In the genomic region with DNA sequence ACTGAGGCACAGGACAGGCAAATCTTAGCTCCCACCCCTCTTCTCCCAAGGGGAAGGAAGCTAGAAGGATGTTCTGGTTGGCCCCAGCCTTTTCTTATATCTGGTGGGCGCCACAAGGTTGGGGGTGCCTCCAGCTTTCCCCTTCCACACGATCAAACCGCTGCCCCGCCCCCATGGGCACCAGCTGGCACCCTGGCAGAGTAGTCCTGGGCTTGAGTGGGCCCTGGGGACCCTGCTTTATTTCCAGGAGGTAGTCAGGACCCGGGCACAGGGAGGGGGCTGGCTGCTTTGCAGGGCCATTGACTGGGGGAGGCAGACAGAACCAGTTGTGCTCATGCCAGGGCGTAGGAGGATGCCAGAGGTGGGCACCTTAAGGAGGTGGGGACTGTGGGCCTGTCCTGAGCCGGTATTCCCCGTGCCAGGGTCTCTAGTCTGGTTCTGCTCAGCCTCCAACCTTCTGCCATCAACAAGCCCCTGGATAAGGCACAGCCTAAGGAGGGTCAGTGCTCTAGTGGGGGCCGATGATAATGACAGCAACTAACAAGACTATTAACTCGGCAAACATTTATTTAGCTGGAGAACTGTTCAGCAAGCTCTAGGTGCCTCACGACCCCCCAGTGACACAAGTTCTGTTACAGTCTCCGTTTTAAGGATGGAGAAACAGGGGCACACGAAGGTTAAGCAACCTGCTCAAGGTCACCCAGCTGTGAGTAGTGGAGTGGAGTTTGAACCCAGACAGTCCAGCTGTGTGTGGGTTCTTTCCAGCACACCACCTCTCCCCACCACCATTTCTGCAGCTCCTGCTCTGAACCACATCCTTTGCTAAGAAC, we compare ENCODE assay signal across 1 cellular context.
TF ChIP-seq lines count a peak whose summit lies in the region.

No MANE protein-coding gene starts in this region.

TF ChIP-seq in HepG2, 621 proteins besides CTCF, POLR2A, EP300 and RAD21 (continues in another document):
- TF ChIP-seq ZMYM4 (CRISPR knock-in tag; IDR thresholded peaks at IDR 0.05): no peak
- TF ChIP-seq HIVEP1 (CRISPR knock-in tag; IDR thresholded peaks at IDR 0.05): peak; percentile 0; the same call in 1 of the 2 replicates
- 0 out of 2 replicates have a peak, but pooled peaks have one; percentile 13 for TF ChIP-seq ZNF574 (CRISPR knock-in tag; IDR thresholded peaks at IDR 0.05)
- TF ChIP-seq ZNF687 (CRISPR knock-in tag; IDR thresholded peaks at IDR 0.05): no peak
- 0 out of 2 replicates have a peak, but pooled peaks have one; percentile 38 for TF ChIP-seq SALL1 (CRISPR knock-in tag; IDR thresholded peaks at IDR 0.05)
- peak; percentile 78 for TF ChIP-seq TFAP4 (IDR thresholded peaks at IDR 0.05; ENCODE audit: borderline replicate concordance, low read depth)
- TF ChIP-seq HNRNPL (IDR thresholded peaks at IDR 0.05; ENCODE audit: low read depth, low read length): peak; percentile 96
- TF ChIP-seq XRCC5 (optimal IDR thresholded peaks at IDR 0.05; ENCODE audit: low read length): no peak
- TF ChIP-seq GATA4 (IDR thresholded peaks at IDR 0.05; ENCODE audit: borderline replicate concordance, low read depth): no peak
- TF ChIP-seq, protein P1, sequence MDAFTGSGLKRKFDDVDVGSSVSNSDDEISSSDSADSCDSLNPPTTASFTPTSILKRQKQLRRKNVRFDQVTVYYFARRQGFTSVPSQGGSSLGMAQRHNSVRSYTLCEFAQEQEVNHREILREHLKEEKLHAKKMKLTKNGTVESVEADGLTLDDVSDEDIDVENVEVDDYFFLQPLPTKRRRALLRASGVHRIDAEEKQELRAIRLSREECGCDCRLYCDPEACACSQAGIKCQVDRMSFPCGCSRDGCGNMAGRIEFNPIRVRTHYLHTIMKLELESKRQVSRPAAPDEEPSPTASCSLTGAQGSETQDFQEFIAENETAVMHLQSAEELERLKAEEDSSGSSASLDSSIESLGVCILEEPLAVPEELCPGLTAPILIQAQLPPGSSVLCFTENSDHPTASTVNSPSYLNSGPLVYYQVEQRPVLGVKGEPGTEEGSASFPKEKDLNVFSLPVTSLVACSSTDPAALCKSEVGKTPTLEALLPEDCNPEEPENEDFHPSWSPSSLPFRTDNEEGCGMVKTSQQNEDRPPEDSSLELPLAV (CRISPR knock-in tag; conservative IDR thresholded peaks at IDR 0.05; ENCODE audit: low read depth): no peak
- no peak for TF ChIP-seq SMC3 (IDR thresholded peaks at IDR 0.05; ENCODE audit: low read length)
- 0 out of 2 replicates have a peak, but pooled peaks have one; percentile 12 for TF ChIP-seq HIC2 (CRISPR knock-in tag; IDR thresholded peaks at IDR 0.05; ENCODE audit: low read depth)
- no peak for TF ChIP-seq KDM5A (IDR thresholded peaks at IDR 0.05; ENCODE audit: borderline replicate concordance, low read length)
- TF ChIP-seq ZNF782 (CRISPR knock-in tag; IDR thresholded peaks at IDR 0.05; ENCODE audit: borderline replicate concordance): 0 out of 2 replicates have a peak, but pooled peaks have one; percentile 68
- TF ChIP-seq ZBTB7A (CRISPR knock-in tag; IDR thresholded peaks at IDR 0.05): peak; percentile 59; the same call in 1 of the 2 replicates
- TF ChIP-seq, protein P2, sequence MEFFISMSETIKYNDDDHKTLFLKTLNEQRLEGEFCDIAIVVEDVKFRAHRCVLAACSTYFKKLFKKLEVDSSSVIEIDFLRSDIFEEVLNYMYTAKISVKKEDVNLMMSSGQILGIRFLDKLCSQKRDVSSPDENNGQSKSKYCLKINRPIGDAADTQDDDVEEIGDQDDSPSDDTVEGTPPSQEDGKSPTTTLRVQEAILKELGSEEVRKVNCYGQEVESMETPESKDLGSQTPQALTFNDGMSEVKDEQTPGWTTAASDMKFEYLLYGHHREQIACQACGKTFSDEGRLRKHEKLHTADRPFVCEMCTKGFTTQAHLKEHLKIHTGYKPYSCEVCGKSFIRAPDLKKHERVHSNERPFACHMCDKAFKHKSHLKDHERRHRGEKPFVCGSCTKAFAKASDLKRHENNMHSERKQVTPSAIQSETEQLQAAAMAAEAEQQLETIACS (CRISPR knock-in tag; IDR thresholded peaks at IDR 0.05): no peak
- TF ChIP-seq ZNF276 (CRISPR knock-in tag; IDR thresholded peaks at IDR 0.05; ENCODE audit: low read depth): no peak
- TF ChIP-seq ARID5B (CRISPR knock-in tag; IDR thresholded peaks at IDR 0.05): peak; percentile 38; the same call in 1 of the 2 replicates
- TF ChIP-seq MNT (IDR thresholded peaks at IDR 0.05): no peak
- no peak for TF ChIP-seq ZNF720 (CRISPR knock-in tag; IDR thresholded peaks at IDR 0.05)
- no peak for TF ChIP-seq HDAC1 (CRISPR knock-in tag; IDR thresholded peaks at IDR 0.05)
- TF ChIP-seq KAT7 (CRISPR knock-in tag; IDR thresholded peaks at IDR 0.05; ENCODE audit: borderline replicate concordance): no peak
- peak; percentile 48; the same call in 1 of the 2 replicates for TF ChIP-seq TARDBP (CRISPR knock-in tag; IDR thresholded peaks at IDR 0.05)
- no peak for TF ChIP-seq SYNCRIP (IDR thresholded peaks at IDR 0.05; ENCODE audit: insufficient read depth, low read depth, low read length)
- no peak for TF ChIP-seq TFDP1 (CRISPR knock-in tag; IDR thresholded peaks at IDR 0.05; ENCODE audit: borderline replicate concordance)
- no peak for TF ChIP-seq ZNF773 (CRISPR knock-in tag; IDR thresholded peaks at IDR 0.05; ENCODE audit: borderline replicate concordance)
- TF ChIP-seq ZNF225 (CRISPR knock-in tag; IDR thresholded peaks at IDR 0.05): no peak
- peak; percentile 50; the same call in 1 of the 2 replicates for TF ChIP-seq GATAD2A (CRISPR knock-in tag; IDR thresholded peaks at IDR 0.05)
